ENCODE assay signal across 8 cellular contexts in the genomic region with DNA sequence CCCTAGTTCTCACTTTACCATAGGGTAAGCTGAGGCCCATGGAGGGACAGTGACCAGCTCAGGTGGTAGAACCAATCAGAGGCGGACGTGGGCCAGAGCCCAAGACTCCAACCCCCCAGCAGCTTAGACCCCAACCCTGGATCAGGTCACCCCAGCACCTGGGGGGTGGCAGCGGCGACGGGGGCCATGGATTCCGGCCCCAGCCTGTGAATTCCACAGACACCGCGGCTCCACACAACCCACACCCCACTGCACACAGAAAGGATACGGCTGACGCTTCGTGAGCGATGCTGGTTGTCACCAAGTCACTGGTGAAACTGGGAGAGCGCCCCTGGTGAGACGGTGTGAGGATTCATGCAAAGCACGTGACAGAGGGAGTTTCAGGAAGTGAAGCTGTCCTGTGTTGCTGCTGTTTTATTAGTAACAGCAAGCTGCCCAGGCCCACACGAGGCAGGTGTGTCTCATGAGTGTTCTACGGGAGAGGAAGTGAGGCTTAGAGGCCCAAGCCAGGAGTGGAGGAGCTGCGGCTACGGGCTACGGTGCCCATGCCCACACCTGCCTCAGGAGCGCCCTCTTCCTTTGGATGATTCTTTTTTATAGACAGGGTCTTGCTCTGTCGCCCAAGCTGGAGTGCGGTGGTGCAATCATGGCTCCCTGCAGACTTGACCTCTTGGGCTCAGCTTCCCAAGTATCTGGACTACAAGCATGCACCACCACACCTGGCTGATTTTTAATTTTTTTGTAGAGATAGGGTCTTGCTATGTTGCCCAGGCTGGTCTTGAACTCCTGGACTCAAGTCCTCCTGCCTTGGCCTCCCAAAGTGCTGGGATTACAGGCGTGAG. TPM values are rescaled to one million over a fixed set of nuclear protein-coding genes. Genes with fewer than 3 reads are reported as not detected.
DNase-seq lines count a peak whose midpoint lies in the region; ATAC-seq lines count a peak whose summit lies in the region.
"Not testable (repeated sequence)": the region's sequence is repeated elsewhere in the genome, so short reads cannot be mapped to it uniquely, and the experiment has no call there.

No MANE protein-coding gene starts in this region.

- H3K4me3 ChIP-seq in BLaER1 treated with 17β-estradiol and CSF1 and Interleukin-3, amounts not matched to agents 10 nM and 100 nM: peak overlapping the region in 8 of 10 experiments; percentile 3 to 48 (median 25); a peak in 11 of 20 replicates
- not testable (repeated sequence) for H3K4me3 ChIP-seq in right cardiac atrium (ENCODE audit: low read length)

- POLR2A ChIA-PET in T-cell (lab: Charles Lee): interaction anchor here in 1 of 2 donors (0.5 to 0.6 kb wide), 2 partner anchors 84 to 122 kb away, joined by 3 read pairs; a partner anchor contains a TSS

- peak; percentile 22 for DNase-seq in NCI-H146 treated with DMSO at 0.1 percent for 48 hours (lab: John Stamatoyannopoulos, UW; ENCODE audit: unreplicated experiment)
- DNase-seq in T-cell: peak; percentile 42 to 76 (median 58)
- DNase-seq in activated effector memory CD4-positive, alpha-beta T cell treated with Interleukin-2 at 50 U/mL for 16 hours: peak; percentile 58
- peak in 2 of 3 donors; percentile 54 to 67 for DNase-seq in right cardiac atrium
- peak; percentile 22 to 38 for DNase-seq in stimulated activated CD4-positive, alpha-beta T cell treated with anti-CD3 and anti-CD28 coated beads, Interleukin-1b, Interleukin-23, amount 100 ng/mL, for 1 hour (ENCODE audit: low read depth in 2 of 2)

- peak overlapping the region in 10 of 11 experiments; percentile 16 to 54 (median 38); a peak in 10 of 22 replicates for H3K9ac ChIP-seq in BLaER1 treated with 17β-estradiol and CSF1 and Interleukin-3, amounts not matched to agents 10 nM and 100 nM

- WGBS in right cardiac atrium: 65% methylated on average over 18 of the region's 24 CpGs

- peak overlapping the region; percentile 12 to 87 (median 66) for H3K4me2 ChIP-seq in BLaER1 treated with 17β-estradiol and CSF1 and Interleukin-3, amounts not matched to agents 10 nM and 100 nM

- H3K4me1 Mint-ChIP-seq in T-cell: peaks cover 5 to 17% (median 10%) of the 10 kb centered on the region in 3 donors

- peaks cover 7 to 29% (median 23%) of the 10 kb centered on the region in 10 experiments for H3K4me1 ChIP-seq in BLaER1 treated with 17β-estradiol and CSF1 and Interleukin-3, amounts not matched to agents 10 nM and 100 nM
- H3K4me1 ChIP-seq in right cardiac atrium (ENCODE audit: control insufficient read depth, insufficient read depth, low read length): not testable (repeated sequence)

- H3K9me3 ChIP-seq in BLaER1 treated with 17β-estradiol and CSF1 and Interleukin-3, amounts not matched to agents 10 nM and 100 nM (replicated peaks in 1 of 11); right cardiac atrium (ENCODE audit: control insufficient read depth, low read length): not testable (repeated sequence)

- H3K27me3 Mint-ChIP-seq in T-cell: peaks cover 16 to 24% of the 10 kb centered on the region in 2 donors

- ATAC-seq in GM19025 (IDR thresholded peaks at IDR 0.05; ENCODE audit: low read depth, unreplicated experiment) (peak; percentile 95), HG02943 (IDR thresholded peaks at IDR 0.05; ENCODE audit: low read depth, unreplicated experiment) (peak; percentile 80), T-cell (replicated peaks in 1 of 4) (peak; percentile 84 to 94 (median 87)), right cardiac atrium (peak; percentile 31 to 57)

- H3K9me3 Mint-ChIP-seq in T-cell: not testable (repeated sequence)

- H3K27ac Mint-ChIP-seq in T-cell: peak overlapping the region; percentile 87 to 92

- CTCF ChIA-PET in T-cell (lab: Charles Lee): interaction anchor here (0.6 to 2.2 kb wide), 9 partner anchors 19 to 929 kb away, joined by 3 to 11 read pairs (median 3); a partner anchor contains a TSS

- intact Hi-C loops in right cardiac atrium (cut with DNase I): loop anchor here (2.0 to 10.0 kb wide), 4 partner anchors 85 to 155 kb away; a partner anchor contains a TSS

- H4K20me1 ChIP-seq in BLaER1 treated with 17β-estradiol and CSF1 and Interleukin-3, amounts not matched to agents 10 nM and 100 nM: not testable (repeated sequence)

- H3K27ac ChIP-seq in BLaER1 treated with 17β-estradiol and CSF1 and Interleukin-3, amounts not matched to agents 10 nM and 100 nM: peak overlapping the region in 10 of 11 experiments; percentile 34 to 76 (median 56); a peak in 20 of 22 replicates
- H3K27ac ChIP-seq in right cardiac atrium (ENCODE audit: low read length): not testable (repeated sequence)

- not testable (repeated sequence) for H3K36me3 Mint-ChIP-seq in T-cell

- H3K4me3 Mint-ChIP-seq in T-cell: peak overlapping the region; percentile 67 to 83 (median 78)

- H3K36me3 ChIP-seq in BLaER1 treated with 17β-estradiol and CSF1 and Interleukin-3, amounts not matched to agents 10 nM and 100 nM: not testable (repeated sequence)

- not testable (repeated sequence) for H3K27me3 ChIP-seq in BLaER1 treated with 17β-estradiol and CSF1 and Interleukin-3, amounts not matched to agents 10 nM and 100 nM; right cardiac atrium (ENCODE audit: control insufficient read depth, insufficient read depth)

RNA-seq across cellular contexts. Expression of a gene that starts 28.6 kb away (rescaled TPM):
- total RNA-seq in T-cell (1 to 10 TPM in 1 of 5 donors, under 1 TPM in 4; 0.33 to 1.3 (median 0.76) TPM), right cardiac atrium (under 1 TPM; 0.37 to 0.78 (median 0.65) TPM)
- polyA plus RNA-seq in right cardiac atrium: 0.25 TPM

RNA-seq across cellular contexts. Expression of a gene that starts 46.2 kb away (rescaled TPM):
- total RNA-seq in T-cell: under 1 TPM; 0.16 to 0.44 (median 0.28) TPM
- 10 to 100 TPM in 2 of 4 donors, 1 to 10 TPM in 2; 6.2 to 21.2 (median 11.6) TPM for total RNA-seq in right cardiac atrium
- polyA plus RNA-seq in right cardiac atrium: 4.3 TPM

Comparison
In these comparisons a context has a peak if more than half of its experiments do, and no peak if none do; other contexts are left out.
1. ATAC-seq: peak in every context shown above with its lines; median percentile 95 in GM19025; 87 in T-cell; 80 in HG02943; 44 in right cardiac atrium.
2. RNA of a gene that starts 46.2 kb away (total RNA-seq): 6.2 to 21.2 TPM in right cardiac atrium; 0.16 to 0.44 TPM in T-cell; every median in the first group is over 4 times any median in the second.
3. Peak in every context shown above with its lines, with median percentiles within 50 percentile points of each other: DNase-seq.